In genomic region chr1:36304970-36305914, GRCh38 we compare ENCODE assay signal across 9 cellular contexts. TPM values are rescaled to one million over a fixed set of nuclear protein-coding genes. Genes with fewer than 3 reads are reported as not detected.
A peak's percentile ranks its signal among the peaks of the same experiment; 100 is the strongest.
DNase-seq lines count a peak whose midpoint lies in the region; ATAC-seq and TF ChIP-seq lines count a peak whose summit lies in the region.
"Had no signal": no experiment of that assay in that cellular context is flagged by ENCODE, and none has a peak within 500 bp of the region (broad histone marks: within the 10 kb centered on the region; RNA-seq: fewer than 3 reads in every experiment).

No MANE protein-coding gene starts in this region.

- H3K18ac ChIP-seq in H9 (ENCODE audit: insufficient read length, low read depth, low read length), result no peak overlapping the region

- H2AFZ ChIP-seq in H9 (ENCODE audit: low read length) (no peak overlapping the region), hepatocyte (no peak overlapping the region)

- CTCF ChIA-PET in activated CD4-positive, alpha-beta memory T cell treated with anti-CD3 and anti-CD28 coated beads, Interleukin-2, amount 10 ng/mL, durations not matched to agents 7 days and 5 days (lab: Charles Lee), result interaction anchor here (0.7 to 1.8 kb wide), 7 partner anchors 8 to 730 kb away, joined by 3 to 10 read pairs (median 4); partner anchors contain the start of genes EVA1B and THRAP3

- no peak overlapping the region for H3K9ac ChIP-seq in H9 (ENCODE audit: extremely low read depth, insufficient read length, low read length)

- H3K79me2 ChIP-seq in H9 (ENCODE audit: insufficient read depth, low read length) (no peaks in the 10 kb centered on the region), hepatocyte (no peaks in the 10 kb centered on the region)

- H3K4me1 ChIP-seq in H9 (ENCODE audit: insufficient read depth, low read length), result peaks cover 3% of the 10 kb centered on the region; the same call in 1 of the 2 replicates
- peaks cover 10% of the 10 kb centered on the region for H3K4me1 ChIP-seq in hepatocyte (ENCODE audit: insufficient read depth)

- ATAC-seq in GM21360 (IDR thresholded peaks at IDR 0.05; ENCODE audit: unreplicated experiment), result no peak

- H3K4ac ChIP-seq in H9 (ENCODE audit: low read depth, low read length), result no peak overlapping the region

- POLR2A ChIA-PET in activated CD4-positive, alpha-beta memory T cell treated with anti-CD3 and anti-CD28 coated beads, Interleukin-2, amount 10 ng/mL, durations not matched to agents 7 days and 5 days (lab: Charles Lee), result interaction anchor here (1.2 to 4.4 kb wide), 5 partner anchors 17 to 161 kb away, joined by 3 to 32 read pairs (median 9); partner anchors contain the start of genes EVA1B and THRAP3

- H3T11ph ChIP-seq in H9 (ENCODE audit: low read length), result no peak overlapping the region

- H4K20me1 ChIP-seq in H9 (ENCODE audit: control insufficient read depth, insufficient read depth, insufficient read length), result no peaks in the 10 kb centered on the region
- no peaks in the 10 kb centered on the region for H4K20me1 ChIP-seq in hepatocyte (ENCODE audit: insufficient read depth, poor library complexity, severe bottlenecking)

- H3K9me3 ChIP-seq in H9 (ENCODE audit: control insufficient read depth, low read depth, low read length) (no peaks in the 10 kb centered on the region), hepatocyte (ENCODE audit: low read depth) (no peaks in the 10 kb centered on the region)

- no peaks in the 10 kb centered on the region for H3K36me3 ChIP-seq in hepatocyte (replicated peaks; ENCODE audit: insufficient read depth, low read depth)

- no peaks in the 10 kb centered on the region for H3K79me1 ChIP-seq in H9 (ENCODE audit: insufficient read depth, low read depth, low read length, poor library complexity, severe bottlenecking)

- in situ Hi-C loops in GM13977 (cut with MboI; ENCODE audit: low pct_unique_long_range_greater_than_20kb, low sequenced_read_pairs, unreplicated experiment), result no loop called here

- no peak overlapping the region for H3K4me3 ChIP-seq in hepatocyte

- H2BK5ac ChIP-seq in H9 (ENCODE audit: insufficient read length, low read length), result no peak overlapping the region

- no peak overlapping the region for H3K56ac ChIP-seq in H9 (ENCODE audit: insufficient read length, low read depth, low read length)

- peak overlapping the region; percentile 48 to 96 (median 96); a peak in 5 of 7 replicates for H3K27ac Mint-ChIP-seq in H9
- peak overlapping the region; percentile 57 for H3K27ac Mint-ChIP-seq in activated CD4-positive, alpha-beta memory T cell treated with anti-CD3 and anti-CD28 coated beads, Interleukin-2, amount 10 ng/mL, durations not matched to agents 7 days and 5 days

- H3K36me3 Mint-ChIP-seq in H9 (ENCODE audit: insufficient read depth in 1 of 3, low read depth in 3 of 3), result peaks cover 30 to 63% (median 62%) of the 10 kb centered on the region in 3 experiments
- H3K36me3 Mint-ChIP-seq in activated CD4-positive, alpha-beta memory T cell treated with anti-CD3 and anti-CD28 coated beads, Interleukin-2, amount 10 ng/mL, durations not matched to agents 7 days and 5 days (ENCODE audit: low read depth), result peaks cover 58% of the 10 kb centered on the region

- peak overlapping the region; percentile 91 to 92 for H3K4me3 Mint-ChIP-seq in H9
- H3K4me3 Mint-ChIP-seq in activated CD4-positive, alpha-beta memory T cell treated with anti-CD3 and anti-CD28 coated beads, Interleukin-2, amount 10 ng/mL, durations not matched to agents 7 days and 5 days, result peak overlapping the region; percentile 89

- peaks cover 8% of the 10 kb centered on the region for H3K23me2 ChIP-seq in H9 (ENCODE audit: insufficient read length, low read depth, low read length, poor library complexity, severe bottlenecking)

- no peak overlapping the region for H4K91ac ChIP-seq in H9 (ENCODE audit: insufficient read length, low read depth, low read length)

- H3K27me3 Mint-ChIP-seq in H9 (ENCODE audit: low read depth), result no peaks in the 10 kb centered on the region; the same call in 1 of the 2 replicates
- no peaks in the 10 kb centered on the region for H3K27me3 Mint-ChIP-seq in activated CD4-positive, alpha-beta memory T cell treated with anti-CD3 and anti-CD28 coated beads, Interleukin-2, amount 10 ng/mL, durations not matched to agents 7 days and 5 days

- no peaks in the 10 kb centered on the region for H3K9me2 ChIP-seq in hepatocyte (replicated peaks; ENCODE audit: insufficient read depth)

- no peak overlapping the region for H2BK120ac ChIP-seq in H9 (ENCODE audit: low read depth, low read length, poor library complexity, severe bottlenecking)

- no peak overlapping the region for H4K8ac ChIP-seq in H9 (replicated peaks; ENCODE audit: insufficient read length, low read depth, low read length)

- H3K27ac ChIP-seq in H9 (ENCODE audit: insufficient read length, low read depth, low read length) (no peak overlapping the region), hepatocyte (peak overlapping the region; percentile 93)

- H2BK15ac ChIP-seq in H9 (ENCODE audit: low read depth, low read length), result no peak overlapping the region

- H2AK5ac ChIP-seq in H9 (ENCODE audit: insufficient read length, low read length), result no peak overlapping the region

- H3K27me3 ChIP-seq in H9 (ENCODE audit: insufficient read depth, low read length) (no peaks in the 10 kb centered on the region), hepatocyte (no peaks in the 10 kb centered on the region)

- no peak overlapping the region for H3K14ac ChIP-seq in H9 (ENCODE audit: insufficient read depth, low read length)

- H3K23ac ChIP-seq in H9 (ENCODE audit: insufficient read length, low read depth, low read length), result no peak overlapping the region

- peaks cover 16 to 19% of the 10 kb centered on the region in 2 experiments for H3K4me1 Mint-ChIP-seq in H9
- peaks cover 41% of the 10 kb centered on the region for H3K4me1 Mint-ChIP-seq in activated CD4-positive, alpha-beta memory T cell treated with anti-CD3 and anti-CD28 coated beads, Interleukin-2, amount 10 ng/mL, durations not matched to agents 7 days and 5 days

- no CpG with 5 or more reads among the region's 10 CpGs for WGBS in H9 (ENCODE audit: extremely low coverage, insufficient read length, low lambda C conversion rate)
- WGBS in hepatocyte (ENCODE audit: low lambda C conversion rate, missing lambda C conversion rate), result 76% methylated on average over 9 of the region's 10 CpGs

- H2BK12ac ChIP-seq in H9 (ENCODE audit: insufficient read length, low read depth, low read length), result no peak overlapping the region

- H4K5ac ChIP-seq in H9 (ENCODE audit: insufficient read length, low read depth, low read length), result no peak overlapping the region

- no peaks in the 10 kb centered on the region for H3K9me3 Mint-ChIP-seq in H9
- H3K9me3 Mint-ChIP-seq in activated CD4-positive, alpha-beta memory T cell treated with anti-CD3 and anti-CD28 coated beads, Interleukin-2, amount 10 ng/mL, durations not matched to agents 7 days and 5 days, result no peaks in the 10 kb centered on the region

- peak overlapping the region; percentile 62 for H3K4me2 ChIP-seq in H9 (ENCODE audit: insufficient read depth, insufficient read length, low read length)
- H3K4me2 ChIP-seq in hepatocyte, result peak overlapping the region; percentile 95

- DNase-seq in H9 (no peak), hepatocyte (ENCODE audit: low spot score) (peak; percentile 60), NCI-H1417 (lab: John Stamatoyannopoulos, UW) (no peak), AG20443 (ENCODE audit: low spot score) (no peak), GM13977 (ENCODE audit: low spot score) (no peak)
- peak; percentile 15 for DNase-seq in activated CD4-positive, alpha-beta memory T cell treated with anti-CD3 and anti-CD28 coated beads, Interleukin-2, amount 10 ng/mL, durations not matched to agents 7 days and 5 days
- peak; percentile 69 for DNase-seq in stimulated activated CD4-positive, alpha-beta T cell treated with anti-CD3 and anti-CD28 coated beads, Interleukin-15, amount 100 ng/mL, for 24 hours
- DNase-seq: NCI-H1694 treated with DMSO at 0.1 percent for 48 hours had no signal

- H2BK20ac ChIP-seq in H9 (ENCODE audit: low read depth, low read length, poor library complexity, severe bottlenecking), result no peak overlapping the region

- TF ChIP-seq CTCF in H9 (conservative IDR thresholded peaks at IDR 0.05), result no peak
- no peak for TF ChIP-seq CTCF in hepatocyte (IDR thresholded peaks at IDR 0.05; ENCODE audit: poor library complexity)
- no peak for TF ChIP-seq CTCF in GM13977 (IDR thresholded peaks at IDR 0.05; ENCODE audit: extremely low read depth, insufficient read depth, missing control alignments)

RNA-seq across cellular contexts. Expression of gene SH3D21, which starts 0.9 kb away (rescaled TPM):
- total RNA-seq in H9 (2021), result 16.9 and 18.3 TPM in 2 replicates
- 10 to 100 TPM; 18.9 to 19.3 TPM for total RNA-seq in activated CD4-positive, alpha-beta memory T cell treated with anti-CD3 and anti-CD28 coated beads, Interleukin-2, amount 10 ng/mL, durations not matched to agents 7 days and 5 days
- 2.9 and 4.6 TPM in 2 replicates for total RNA-seq in hepatocyte
- 2.6 and 4.7 TPM in 2 replicates for polyA plus RNA-seq in hepatocyte

RNA-seq across cellular contexts. Expression of gene EVA1B, which starts 18.2 kb away (rescaled TPM):
- total RNA-seq in H9 (2021) (5.5 and 6.4 TPM in 2 replicates), hepatocyte (67.2 and 82.2 TPM in 2 replicates)
- total RNA-seq in activated CD4-positive, alpha-beta memory T cell treated with anti-CD3 and anti-CD28 coated beads, Interleukin-2, amount 10 ng/mL, durations not matched to agents 7 days and 5 days, result 10 to 100 TPM; 25.5 to 28.7 TPM
- 67.1 and 68.7 TPM in 2 replicates for polyA plus RNA-seq in hepatocyte

Comparison
In these comparisons a context has a peak if more than half of its experiments do, and no peak if none do; other contexts are left out.
1. DNase-seq: peak in activated CD4-positive, alpha-beta memory T cell treated with anti-CD3 and anti-CD28 coated beads, Interleukin-2, amount 10 ng/mL, durations not matched to agents 7 days and 5 days (single experiment), hepatocyte (single experiment) and stimulated activated CD4-positive, alpha-beta T cell treated with anti-CD3 and anti-CD28 coated beads, Interleukin-15, amount 100 ng/mL, for 24 hours (single experiment); none in H9 (single experiment), NCI-H1417 (0 of 3), AG20443 (single experiment) and GM13977 (single experiment).